2 cellular contexts compared by ENCODE assay signal in genomic region chr9:72540348-72540873, GRCh38.
TF ChIP-seq lines count a peak whose summit lies in the region.

No MANE protein-coding gene starts in this region.

TF ChIP-seq in SK-N-SH treated with all-trans-retinoic acid at 6 μM for 48 hours, 23 proteins besides CTCF, POLR2A, EP300 and RAD21 (continued from another document):
- TF ChIP-seq, protein P1, sequence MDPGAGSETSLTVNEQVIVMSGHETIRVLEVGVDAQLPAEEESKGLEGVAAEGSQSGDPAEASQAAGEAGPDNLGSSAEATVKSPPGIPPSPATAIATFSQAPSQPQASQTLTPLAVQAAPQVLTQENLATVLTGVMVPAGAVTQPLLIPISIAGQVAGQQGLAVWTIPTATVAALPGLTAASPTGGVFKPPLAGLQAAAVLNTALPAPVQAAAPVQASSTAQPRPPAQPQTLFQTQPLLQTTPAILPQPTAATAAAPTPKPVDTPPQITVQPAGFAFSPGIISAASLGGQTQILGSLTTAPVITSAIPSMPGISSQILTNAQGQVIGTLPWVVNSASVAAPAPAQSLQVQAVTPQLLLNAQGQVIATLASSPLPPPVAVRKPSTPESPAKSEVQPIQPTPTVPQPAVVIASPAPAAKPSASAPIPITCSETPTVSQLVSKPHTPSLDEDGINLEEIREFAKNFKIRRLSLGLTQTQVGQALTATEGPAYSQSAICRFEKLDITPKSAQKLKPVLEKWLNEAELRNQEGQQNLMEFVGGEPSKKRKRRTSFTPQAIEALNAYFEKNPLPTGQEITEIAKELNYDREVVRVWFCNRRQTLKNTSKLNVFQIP (CRISPR knock-in tag; IDR thresholded peaks at IDR 0.05; ENCODE audit: borderline replicate concordance, low read depth), result no peak
- TF ChIP-seq TSHZ2 (CRISPR knock-in tag; IDR thresholded peaks at IDR 0.05), result no peak
- no peak for TF ChIP-seq ZNF565 (CRISPR knock-in tag; conservative IDR thresholded peaks at IDR 0.05; ENCODE audit: low read depth)
- TF ChIP-seq SNAI2 (CRISPR knock-in tag; IDR thresholded peaks at IDR 0.05), result no peak
- TF ChIP-seq TCF4 (CRISPR knock-in tag; IDR thresholded peaks at IDR 0.05; ENCODE audit: borderline replicate concordance), result no peak
- no peak for TF ChIP-seq ARNTL (CRISPR knock-in tag; IDR thresholded peaks at IDR 0.05; ENCODE audit: borderline replicate concordance, low read depth)
- TF ChIP-seq PPARA (CRISPR knock-in tag; IDR thresholded peaks at IDR 0.05; ENCODE audit: borderline replicate concordance), result no peak
- no peak for TF ChIP-seq RARB (CRISPR knock-in tag; IDR thresholded peaks at IDR 0.05)
- no peak for TF ChIP-seq CSRNP3 (CRISPR knock-in tag; IDR thresholded peaks at IDR 0.05)
- no peak for TF ChIP-seq ZFP30 (CRISPR knock-in tag; IDR thresholded peaks at IDR 0.05)
- TF ChIP-seq OSR1 (CRISPR knock-in tag; IDR thresholded peaks at IDR 0.05), result no peak
- TF ChIP-seq ZC3H10 (CRISPR knock-in tag; IDR thresholded peaks at IDR 0.05), result no peak
- no peak for TF ChIP-seq ESRRG (CRISPR knock-in tag; IDR thresholded peaks at IDR 0.05)
- TF ChIP-seq GLIS3 (CRISPR knock-in tag; IDR thresholded peaks at IDR 0.05), result no peak
- no peak for TF ChIP-seq PATZ1 (CRISPR knock-in tag; IDR thresholded peaks at IDR 0.05; ENCODE audit: borderline replicate concordance)

TF ChIP-seq in WTC11, 78 proteins besides CTCF, POLR2A, EP300 and RAD21 (continued from another document):
- TF ChIP-seq RELA (CRISPR knock-in tag; IDR thresholded peaks at IDR 0.05; ENCODE audit: borderline replicate concordance) (no peak), ZNF396 (CRISPR knock-in tag; IDR thresholded peaks at IDR 0.05; ENCODE audit: borderline replicate concordance) (no peak), PRRX2 (CRISPR knock-in tag; IDR thresholded peaks at IDR 0.05) (no peak), AR (CRISPR knock-in tag; IDR thresholded peaks at IDR 0.05) (no peak), ZNF263 (CRISPR knock-in tag; IDR thresholded peaks at IDR 0.05; ENCODE audit: low read depth) (no peak), ATF3 (CRISPR knock-in tag; conservative IDR thresholded peaks at IDR 0.05) (no peak), ZNF671 (CRISPR knock-in tag; IDR thresholded peaks at IDR 0.05) (no peak)
- TF ChIP-seq, protein P2, sequence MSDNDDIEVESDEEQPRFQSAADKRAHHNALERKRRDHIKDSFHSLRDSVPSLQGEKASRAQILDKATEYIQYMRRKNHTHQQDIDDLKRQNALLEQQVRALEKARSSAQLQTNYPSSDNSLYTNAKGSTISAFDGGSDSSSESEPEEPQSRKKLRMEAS (CRISPR knock-in tag; IDR thresholded peaks at IDR 0.05), result no peak
